Comparison of ENCODE assay signal across 15 cellular contexts in the genomic region with DNA sequence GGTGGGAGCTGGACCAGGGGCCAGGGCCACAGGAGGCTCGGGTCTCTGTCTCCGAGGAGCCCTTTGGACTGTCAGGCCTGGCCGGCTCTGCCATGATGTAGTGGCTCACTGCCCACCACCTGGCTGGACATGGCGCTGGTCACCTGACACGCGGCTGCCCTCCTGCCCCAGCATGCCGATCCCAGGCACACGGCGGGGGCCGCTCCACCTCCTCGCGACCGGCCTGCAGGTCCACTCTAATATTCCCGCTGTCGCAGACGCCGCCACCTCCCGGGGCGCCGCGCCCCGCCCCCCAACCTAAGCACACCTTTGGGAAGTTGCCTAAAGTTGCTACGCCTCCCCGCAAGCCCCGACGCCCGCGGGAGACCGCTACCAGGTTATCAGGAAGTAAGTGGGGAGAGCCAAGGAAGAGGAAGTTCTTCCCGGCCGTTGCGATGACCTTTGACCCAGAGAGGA. TPM values are rescaled to one million over a fixed set of nuclear protein-coding genes. Genes with fewer than 3 reads are reported as not detected.
"Had no signal": no experiment of that assay in that cellular context is flagged by ENCODE, and none has a peak within 500 bp of the region (broad histone marks: within the 10 kb centered on the region; RNA-seq: fewer than 3 reads in every experiment).

A gene (minus strand): TSS at position 406 of the 456 bp plus-strand sequence. CDS start 58,298 bp downstream, outside the sequence.

RNA-seq across cellular contexts. Expression of the gene that starts here (rescaled TPM):
- total RNA-seq: activated naive CD4-positive, alpha-beta T cell treated with anti-CD3 and anti-CD28 coated beads for 36 hours; activated naive CD8-positive, alpha-beta T cell treated with anti-CD3 and anti-CD28 coated beads for 36 hours; activated naive CD8-positive, alpha-beta T cell treated with anti-CD3 and anti-CD28 coated beads, Interleukin-2, amount 10 ng/mL, durations not matched to agents 7 days and 5 days; activated T-cell treated with anti-CD3 and anti-CD28 coated beads, Interleukin-2, amount 50 U/mL, for 4 hours; activated T-helper 1 cell treated with anti-CD3 and anti-CD28 coated beads, Interleukin-12 subunit alpha, Interleukin-12 subunit beta, Interleukin-2, Interleukin-4 antibody, amounts not matched to agents 30 ng/mL and 10 ng/mL and 1 ng/mL, durations not matched to agents 14 hours and 24 hours and 36 hours; activated T-helper 2 cell treated with anti-CD3 and anti-CD28 coated beads, Interferon-gamma antibody, Interleukin-2, Interleukin-4, amounts not matched to agents 10 μg/mL and 5 μg/mL and 100 μg/mL, durations not matched to agents 14 hours and 24 hours and 36 hours; ascending aorta; astrocyte; body of pancreas; bronchial epithelial cell; cardiac septum; cerebellum; chondrocyte had no signal
- polyA plus RNA-seq: adipose tissue, cardiac muscle cell had no signal
